1 cellular context compared by ENCODE assay signal in the genomic region with DNA sequence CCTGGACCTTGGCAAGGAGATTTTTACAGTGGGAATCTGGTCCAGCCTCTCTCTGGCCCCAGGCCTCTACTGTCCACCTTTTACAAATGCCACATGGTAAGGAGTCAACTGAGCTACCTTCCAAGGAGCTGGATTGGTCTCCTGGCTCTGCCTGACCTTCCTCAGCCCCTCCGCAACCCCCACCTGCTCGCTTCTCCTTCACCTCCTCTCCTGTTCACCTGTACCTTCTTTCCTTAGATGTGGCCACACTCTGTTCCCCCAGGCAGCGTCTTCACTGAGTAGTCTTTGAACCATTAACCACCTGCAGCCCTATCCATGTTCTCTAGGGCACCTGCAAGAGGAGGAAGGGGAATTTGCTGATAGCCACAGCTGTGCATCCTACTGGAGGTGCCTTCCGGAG.
TF ChIP-seq lines count a peak whose summit lies in the region.

No MANE protein-coding gene starts in this region.

TF ChIP-seq in GM12878, 131 proteins besides CTCF, POLR2A, EP300 and RAD21 (continued from another document):
- TF ChIP-seq TCF7 (IDR thresholded peaks at IDR 0.05; ENCODE audit: borderline replicate concordance) = no peak
- TF ChIP-seq ATF7 (IDR thresholded peaks at IDR 0.05; ENCODE audit: low read depth) = no peak
- TF ChIP-seq, protein P1, sequence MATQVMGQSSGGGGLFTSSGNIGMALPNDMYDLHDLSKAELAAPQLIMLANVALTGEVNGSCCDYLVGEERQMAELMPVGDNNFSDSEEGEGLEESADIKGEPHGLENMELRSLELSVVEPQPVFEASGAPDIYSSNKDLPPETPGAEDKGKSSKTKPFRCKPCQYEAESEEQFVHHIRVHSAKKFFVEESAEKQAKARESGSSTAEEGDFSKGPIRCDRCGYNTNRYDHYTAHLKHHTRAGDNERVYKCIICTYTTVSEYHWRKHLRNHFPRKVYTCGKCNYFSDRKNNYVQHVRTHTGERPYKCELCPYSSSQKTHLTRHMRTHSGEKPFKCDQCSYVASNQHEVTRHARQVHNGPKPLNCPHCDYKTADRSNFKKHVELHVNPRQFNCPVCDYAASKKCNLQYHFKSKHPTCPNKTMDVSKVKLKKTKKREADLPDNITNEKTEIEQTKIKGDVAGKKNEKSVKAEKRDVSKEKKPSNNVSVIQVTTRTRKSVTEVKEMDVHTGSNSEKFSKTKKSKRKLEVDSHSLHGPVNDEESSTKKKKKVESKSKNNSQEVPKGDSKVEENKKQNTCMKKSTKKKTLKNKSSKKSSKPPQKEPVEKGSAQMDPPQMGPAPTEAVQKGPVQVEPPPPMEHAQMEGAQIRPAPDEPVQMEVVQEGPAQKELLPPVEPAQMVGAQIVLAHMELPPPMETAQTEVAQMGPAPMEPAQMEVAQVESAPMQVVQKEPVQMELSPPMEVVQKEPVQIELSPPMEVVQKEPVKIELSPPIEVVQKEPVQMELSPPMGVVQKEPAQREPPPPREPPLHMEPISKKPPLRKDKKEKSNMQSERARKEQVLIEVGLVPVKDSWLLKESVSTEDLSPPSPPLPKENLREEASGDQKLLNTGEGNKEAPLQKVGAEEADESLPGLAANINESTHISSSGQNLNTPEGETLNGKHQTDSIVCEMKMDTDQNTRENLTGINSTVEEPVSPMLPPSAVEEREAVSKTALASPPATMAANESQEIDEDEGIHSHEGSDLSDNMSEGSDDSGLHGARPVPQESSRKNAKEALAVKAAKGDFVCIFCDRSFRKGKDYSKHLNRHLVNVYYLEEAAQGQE (IDR thresholded peaks at IDR 0.05; ENCODE audit: low read depth, low read length) = no peak
- TF ChIP-seq EZH2 (IDR thresholded peaks at IDR 0.05; ENCODE audit: borderline replicate concordance, control insufficient read depth, low read depth, low read length) = no peak
- TF ChIP-seq PAX8 (IDR thresholded peaks at IDR 0.05) = no peak
- no peak for TF ChIP-seq MXI1 (IDR thresholded peaks at IDR 0.05; ENCODE audit: low read depth, low read length)
- no peak for TF ChIP-seq CHD2 (IDR thresholded peaks at IDR 0.05; ENCODE audit: borderline replicate concordance, low read depth, low read length)
